In genomic region chr14:34650786-34651584, GRCh38 we compare ENCODE assay signal across 10 cellular contexts. TPM values are rescaled to one million over a fixed set of nuclear protein-coding genes. Genes with fewer than 3 reads are reported as not detected.
A peak's percentile ranks its signal among the peaks of the same experiment; 100 is the strongest.
DNase-seq lines count a peak whose midpoint lies in the region; ATAC-seq and TF ChIP-seq lines count a peak whose summit lies in the region.
"Had no signal": no experiment of that assay in that cellular context is flagged by ENCODE, and none has a peak within 500 bp of the region (broad histone marks: within the 10 kb centered on the region; RNA-seq: fewer than 3 reads in every experiment).

No MANE protein-coding gene starts in this region.

- DNase-seq in Caki2 (ENCODE audit: low read depth), result peak; percentile 85
- peak; percentile 70 for DNase-seq in NCI-H82 (lab: John Stamatoyannopoulos, UW)
- peak; percentile 49 for DNase-seq in epidermal melanocyte (ENCODE audit: insufficient read length, low spot score)
- DNase-seq in omental fat pad (ENCODE audit: low spot score), result no peak
- no peak for DNase-seq in DMS53 (lab: John Stamatoyannopoulos, UW)
- no peak for DNase-seq in stimulated activated CD4-positive, alpha-beta T cell treated with anti-CD3 and anti-CD28 coated beads, Interleukin-15, amount 100 ng/mL, for 24 hours
- no peak for DNase-seq in NCI-H524 (lab: John Stamatoyannopoulos, UW)
- DNase-seq in thyroid gland, result no peak
- DNase-seq: activated gamma-delta T cell treated with Interleukin-2 at 50 U/mL for 16 hours had no signal

- no peaks in the 10 kb centered on the region for H3K4me1 ChIP-seq in thyroid gland

- no peaks in the 10 kb centered on the region for H3K27me3 ChIP-seq in thyroid gland

- TF ChIP-seq POLR2A in thyroid gland (IDR thresholded peaks at IDR 0.05), result no peak

- WGBS in thyroid gland, 2 donors, result 69 to 74% methylated on average over 4 of the region's 4 CpGs

- H3K4me3 ChIP-seq in thyroid gland (replicated peaks in 1 of 3), result no peak overlapping the region

- H3K36me3 ChIP-seq in thyroid gland, result no peaks in the 10 kb centered on the region

- in situ Hi-C loops in Caki2 (cut with HindIII; ENCODE audit: low pct_unique_long_range_greater_than_20kb, low sequenced_read_pairs), result no loop called here

- intact Hi-C loops in thyroid gland (cut with DNase I), result no loop called here

- no peak overlapping the region for H3K27ac ChIP-seq in thyroid gland
- H3K27ac ChIP-seq: parathyroid adenoma had no signal

- no peak for TF ChIP-seq CTCF in omental fat pad (IDR thresholded peaks at IDR 0.05)
- TF ChIP-seq CTCF in thyroid gland (IDR thresholded peaks at IDR 0.05), result no peak

- no peaks in the 10 kb centered on the region for H3K9me3 ChIP-seq in thyroid gland

- peak; percentile 87 for ATAC-seq in omental fat pad (ENCODE audit: low FRiP score)

RNA-seq across cellular contexts. Expression of gene SNX6, which starts 21.0 kb away (rescaled TPM):
- 86.5 and 92.9 TPM in 2 replicates for total RNA-seq in Caki2 (2014; rRNA removed; shearing (Covaris generic); ENCODE audit: low replicate concordance)
- total RNA-seq in omental fat pad, result 100 to 1,000 TPM in 3 of 4 donors, 10 to 100 TPM in 1; 98.7 to 172 (median 129) TPM
- 100 to 1,000 TPM in 2 of 4 donors, 10 to 100 TPM in 2; 80.8 to 154 (median 98.6) TPM for total RNA-seq in thyroid gland

Comparison
In these comparisons a context has a peak if more than half of its experiments do, and no peak if none do; other contexts are left out.
1. DNase-seq: peak in Caki2 (single experiment), NCI-H82 (single experiment) and epidermal melanocyte (single experiment); none in omental fat pad (single experiment), DMS53 (single experiment), stimulated activated CD4-positive, alpha-beta T cell treated with anti-CD3 and anti-CD28 coated beads, Interleukin-15, amount 100 ng/mL, for 24 hours (single experiment), NCI-H524 (0 of 2) and thyroid gland (0 of 2).